Comparison of ENCODE assay signal across 8 cellular contexts in genomic region chr4:80365928-80366327, GRCh38. TPM values are rescaled to one million over a fixed set of nuclear protein-coding genes. Genes with fewer than 3 reads are reported as not detected.
DNase-seq lines count a peak whose midpoint lies in the region; ATAC-seq and TF ChIP-seq lines count a peak whose summit lies in the region.

No MANE protein-coding gene starts in this region.

- intact Hi-C loops in esophagus muscularis mucosa (cut with DNase I) (loop anchor here (5.0 kb wide), 1 partner anchor 626 kb away; no protein-coding TSS in a partner anchor), upper lobe of right lung (cut with DNase I) (no loop called here)

- H3F3A ChIP-seq in neural cell (ENCODE audit: insufficient read depth, low read length, poor library complexity, severe bottlenecking): no peaks in the 10 kb centered on the region

- H3K36me3 Mint-ChIP-seq in activated CD8-positive, alpha-beta T cell treated with anti-CD3 and anti-CD28 coated beads, Interleukin-2, amount 10 ng/mL, durations not matched to agents 7 days and 5 days (ENCODE audit: low read depth): peaks cover 2% of the 10 kb centered on the region

- ATAC-seq in GM18873 (IDR thresholded peaks at IDR 0.05; ENCODE audit: low FRiP score, unreplicated experiment): peak; percentile 83
- ATAC-seq in HG03378 (IDR thresholded peaks at IDR 0.05; ENCODE audit: unreplicated experiment): peak; percentile 84
- ATAC-seq in activated CD8-positive, alpha-beta T cell treated with anti-CD3 and anti-CD28 coated beads, Interleukin-2, amount 10 ng/mL, durations not matched to agents 7 days and 5 days: peak; percentile 71
- ATAC-seq in upper lobe of right lung: peak; percentile 93

- H3K4me1 ChIP-seq in esophagus muscularis mucosa (peaks cover 0 to 7% (median 2%) of the 10 kb centered on the region in 4 donors), upper lobe of right lung (no peaks in the 10 kb centered on the region)

- CTCF ChIA-PET in BJ (lab: Yijun Ruan, JAX): interaction anchor here (0.6 to 3.4 kb wide), 30 partner anchors 8 to 985 kb away, joined by 3 to 39 read pairs (median 3); no protein-coding TSS in a partner anchor
- CTCF ChIA-PET in activated CD8-positive, alpha-beta T cell treated with anti-CD3 and anti-CD28 coated beads, Interleukin-2, amount 10 ng/mL, durations not matched to agents 7 days and 5 days (lab: Charles Lee): interaction anchor here (0.8 to 2.6 kb wide), 8 partner anchors 9 to 674 kb away, joined by 3 to 11 read pairs (median 4); no protein-coding TSS in a partner anchor

- TF ChIP-seq CTCF in BJ (IDR thresholded peaks at IDR 0.05; ENCODE audit: insufficient read depth, low read depth, low read length) (peak; percentile 78), esophagus muscularis mucosa (IDR thresholded peaks at IDR 0.05) (peak; percentile 49 to 64 (median 60)), neural cell (IDR thresholded peaks at IDR 0.05; ENCODE audit: poor library complexity, severe bottlenecking) (peak; percentile 77), upper lobe of right lung (IDR thresholded peaks at IDR 0.05) (peak; percentile 59)

- DNase-seq in BJ (ENCODE audit: low read depth): no peak
- DNase-seq in NCI-H69 (lab: John Stamatoyannopoulos, UW): peak; percentile 80
- peak; percentile 64 for DNase-seq in activated CD8-positive, alpha-beta T cell treated with anti-CD3 and anti-CD28 coated beads, Interleukin-2, amount 10 ng/mL, durations not matched to agents 7 days and 5 days
- DNase-seq in esophagus muscularis mucosa (ENCODE audit: extremely low spot score): no peak
- peak; percentile 62 for DNase-seq in upper lobe of right lung

- H3K9me3 Mint-ChIP-seq in activated CD8-positive, alpha-beta T cell treated with anti-CD3 and anti-CD28 coated beads, Interleukin-2, amount 10 ng/mL, durations not matched to agents 7 days and 5 days (ENCODE audit: insufficient read depth): no peaks in the 10 kb centered on the region

- POLR2A ChIA-PET in BJ (lab: Charles Lee): no interaction called here
- POLR2A ChIA-PET in activated CD8-positive, alpha-beta T cell treated with anti-CD3 and anti-CD28 coated beads, Interleukin-2, amount 10 ng/mL, durations not matched to agents 7 days and 5 days (lab: Charles Lee): no interaction called here

- no peak overlapping the region for H3K27ac Mint-ChIP-seq in activated CD8-positive, alpha-beta T cell treated with anti-CD3 and anti-CD28 coated beads, Interleukin-2, amount 10 ng/mL, durations not matched to agents 7 days and 5 days

- TF ChIP-seq EP300 in esophagus muscularis mucosa (IDR thresholded peaks at IDR 0.05) (no peak), neural cell (conservative IDR thresholded peaks at IDR 0.05; ENCODE audit: poor library complexity, severe bottlenecking) (no peak)

- H3K36me3 ChIP-seq in BJ (ENCODE audit: control insufficient read depth, insufficient read depth, low read length) (no peaks in the 10 kb centered on the region), esophagus muscularis mucosa (no peaks in the 10 kb centered on the region), neural cell (ENCODE audit: insufficient read depth, low read length) (no peaks in the 10 kb centered on the region), upper lobe of right lung (no peaks in the 10 kb centered on the region)

- H4K20me1 ChIP-seq in neural cell (ENCODE audit: insufficient read depth): no peaks in the 10 kb centered on the region

- no peak overlapping the region for H3K4me3 Mint-ChIP-seq in activated CD8-positive, alpha-beta T cell treated with anti-CD3 and anti-CD28 coated beads, Interleukin-2, amount 10 ng/mL, durations not matched to agents 7 days and 5 days

- no peak overlapping the region for H3K9ac ChIP-seq in neural cell (ENCODE audit: low read length)

- no peaks in the 10 kb centered on the region for H3K79me2 ChIP-seq in neural cell (replicated peaks; ENCODE audit: insufficient read depth, low read length)

- no peaks in the 10 kb centered on the region for H3K9me2 ChIP-seq in neural cell (ENCODE audit: insufficient read depth, low read length)

- H3K9me3 ChIP-seq in esophagus muscularis mucosa (peaks cover 0 to 1% (median 0%) of the 10 kb centered on the region in 4 donors), neural cell (ENCODE audit: low read length) (no peaks in the 10 kb centered on the region), upper lobe of right lung (no peaks in the 10 kb centered on the region)

- 68% methylated on average over 1 of the region's 1 CpG for WGBS in esophagus muscularis mucosa

- TF ChIP-seq RAD21 in neural cell (conservative IDR thresholded peaks at IDR 0.05): peak; percentile 82

- H3K4me2 ChIP-seq in neural cell (ENCODE audit: low read length): no peak overlapping the region

- H3K27me3 ChIP-seq in BJ (ENCODE audit: control insufficient read depth, insufficient read depth, low read length) (no peaks in the 10 kb centered on the region), esophagus muscularis mucosa (no peaks in the 10 kb centered on the region), neural cell (ENCODE audit: insufficient read depth, low read depth, low read length) (no peaks in the 10 kb centered on the region), upper lobe of right lung (peaks cover 2% of the 10 kb centered on the region)

- no peak for TF ChIP-seq POLR2A in esophagus muscularis mucosa (IDR thresholded peaks at IDR 0.05; ENCODE audit: low read depth)

- H3K4me3 ChIP-seq in BJ (ENCODE audit: low read depth, low read length) (no peak overlapping the region), esophagus muscularis mucosa (no peak overlapping the region), neural cell (ENCODE audit: low read length) (no peak overlapping the region), upper lobe of right lung (no peak overlapping the region)

- H3K4me1 Mint-ChIP-seq in activated CD8-positive, alpha-beta T cell treated with anti-CD3 and anti-CD28 coated beads, Interleukin-2, amount 10 ng/mL, durations not matched to agents 7 days and 5 days (ENCODE audit: low read depth): no peaks in the 10 kb centered on the region

- peaks cover 2% of the 10 kb centered on the region for H3K27me3 Mint-ChIP-seq in activated CD8-positive, alpha-beta T cell treated with anti-CD3 and anti-CD28 coated beads, Interleukin-2, amount 10 ng/mL, durations not matched to agents 7 days and 5 days (ENCODE audit: low read depth)

- no peak overlapping the region for H2AFZ ChIP-seq in neural cell (ENCODE audit: low read depth, low read length)

- H3K27ac ChIP-seq in esophagus muscularis mucosa (replicated peaks in 1 of 4) (no peak overlapping the region), neural cell (ENCODE audit: low read length) (no peak overlapping the region), upper lobe of right lung (no peak overlapping the region)

TF ChIP-seq in neural cell, 6 proteins besides CTCF, POLR2A, EP300 and RAD21:
- TF ChIP-seq POLR2AphosphoS5 (IDR thresholded peaks at IDR 0.05): no peak
- TF ChIP-seq SMC3 (conservative IDR thresholded peaks at IDR 0.05; ENCODE audit: poor library complexity): peak; percentile 89
TF ChIP-seq in neural cell: peak in this region for 1.

RNA-seq across cellular contexts. Expression of gene CFAP299, which starts 30.4 kb away (rescaled TPM):
- 0.23 and 3.3 TPM in 2 replicates for polyA plus RNA-seq in BJ (2011; rRNA removed)
- polyA minus RNA-seq in BJ (2011; rRNA and poly(A)+ RNA removed): 2.8 and 4.2 TPM in 2 replicates
- total RNA-seq in activated CD8-positive, alpha-beta T cell treated with anti-CD3 and anti-CD28 coated beads, Interleukin-2, amount 10 ng/mL, durations not matched to agents 7 days and 5 days: not detected
- 1 to 10 TPM in 2 of 4 donors, under 1 TPM in 1, not detected in 1; 0.84 to 2.5 (median 2.2) TPM for total RNA-seq in esophagus muscularis mucosa
- 0.90 TPM in 1 of 2 replicates, not detected in the other for polyA plus RNA-seq in neural cell
- 1.5 and 4.4 TPM in 2 replicates for polyA minus RNA-seq in neural cell
- total RNA-seq in upper lobe of right lung: not detected

Comparison
In these comparisons a context has a peak if more than half of its experiments do, and no peak if none do; other contexts are left out.
1. DNase-seq: peak in NCI-H69 (single experiment), activated CD8-positive, alpha-beta T cell treated with anti-CD3 and anti-CD28 coated beads, Interleukin-2, amount 10 ng/mL, durations not matched to agents 7 days and 5 days (single experiment) and upper lobe of right lung (single experiment); none in BJ (single experiment) and esophagus muscularis mucosa (single experiment).
2. Peak in every context shown above with its lines, with median percentiles within 50 percentile points of each other: CTCF ChIP-seq and ATAC-seq.